1 cellular context compared by ENCODE assay signal in the genomic region with DNA sequence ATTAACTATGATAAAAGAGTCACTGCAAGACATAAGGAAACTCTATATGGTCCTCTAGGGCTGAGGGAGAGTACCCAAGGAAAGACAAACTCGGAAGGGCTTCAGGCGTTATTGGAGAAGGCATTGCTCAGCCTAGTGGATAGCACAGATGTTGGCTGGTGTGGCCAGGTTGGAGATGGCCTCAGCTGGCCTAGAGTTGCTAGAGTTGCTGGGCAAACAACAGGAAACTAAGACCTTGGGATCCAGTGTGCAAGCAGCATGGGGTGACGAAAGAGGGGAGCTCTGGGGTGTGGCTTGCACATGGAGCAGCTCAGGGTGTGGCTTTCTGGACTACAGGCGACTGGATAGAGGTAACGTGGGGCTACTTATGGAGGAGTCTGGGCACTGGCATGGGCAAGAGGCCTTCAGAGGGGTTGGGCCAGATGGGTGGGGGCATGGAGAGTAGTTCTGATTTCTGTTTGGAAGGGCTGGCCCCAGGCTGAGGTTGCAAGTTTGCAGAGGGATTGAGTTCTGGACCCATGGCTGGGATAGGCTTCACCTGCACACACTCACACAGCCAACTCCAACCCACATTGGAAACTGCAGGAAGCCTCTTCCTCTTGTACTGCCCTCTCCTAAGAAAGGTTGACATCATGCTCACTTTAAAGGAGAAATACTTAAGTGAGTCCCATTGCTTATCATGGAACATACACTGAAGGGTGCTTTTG.
A peak's percentile ranks its signal among the peaks of the same experiment; 100 is the strongest.
TF ChIP-seq lines count a peak whose summit lies in the region.

No MANE protein-coding gene starts in this region.

TF ChIP-seq in HepG2, 621 proteins besides CTCF, POLR2A, EP300 and RAD21 (continued from another document and continues in another):
- TF ChIP-seq, protein P1, sequence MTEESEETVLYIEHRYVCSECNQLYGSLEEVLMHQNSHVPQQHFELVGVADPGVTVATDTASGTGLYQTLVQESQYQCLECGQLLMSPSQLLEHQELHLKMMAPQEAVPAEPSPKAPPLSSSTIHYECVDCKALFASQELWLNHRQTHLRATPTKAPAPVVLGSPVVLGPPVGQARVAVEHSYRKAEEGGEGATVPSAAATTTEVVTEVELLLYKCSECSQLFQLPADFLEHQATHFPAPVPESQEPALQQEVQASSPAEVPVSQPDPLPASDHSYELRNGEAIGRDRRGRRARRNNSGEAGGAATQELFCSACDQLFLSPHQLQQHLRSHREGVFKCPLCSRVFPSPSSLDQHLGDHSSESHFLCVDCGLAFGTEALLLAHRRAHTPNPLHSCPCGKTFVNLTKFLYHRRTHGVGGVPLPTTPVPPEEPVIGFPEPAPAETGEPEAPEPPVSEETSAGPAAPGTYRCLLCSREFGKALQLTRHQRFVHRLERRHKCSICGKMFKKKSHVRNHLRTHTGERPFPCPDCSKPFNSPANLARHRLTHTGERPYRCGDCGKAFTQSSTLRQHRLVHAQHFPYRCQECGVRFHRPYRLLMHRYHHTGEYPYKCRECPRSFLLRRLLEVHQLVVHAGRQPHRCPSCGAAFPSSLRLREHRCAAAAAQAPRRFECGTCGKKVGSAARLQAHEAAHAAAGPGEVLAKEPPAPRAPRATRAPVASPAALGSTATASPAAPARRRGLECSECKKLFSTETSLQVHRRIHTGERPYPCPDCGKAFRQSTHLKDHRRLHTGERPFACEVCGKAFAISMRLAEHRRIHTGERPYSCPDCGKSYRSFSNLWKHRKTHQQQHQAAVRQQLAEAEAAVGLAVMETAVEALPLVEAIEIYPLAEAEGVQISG (CRISPR knock-in tag; IDR thresholded peaks at IDR 0.05) = peak; percentile 44
- TF ChIP-seq, protein P2, sequence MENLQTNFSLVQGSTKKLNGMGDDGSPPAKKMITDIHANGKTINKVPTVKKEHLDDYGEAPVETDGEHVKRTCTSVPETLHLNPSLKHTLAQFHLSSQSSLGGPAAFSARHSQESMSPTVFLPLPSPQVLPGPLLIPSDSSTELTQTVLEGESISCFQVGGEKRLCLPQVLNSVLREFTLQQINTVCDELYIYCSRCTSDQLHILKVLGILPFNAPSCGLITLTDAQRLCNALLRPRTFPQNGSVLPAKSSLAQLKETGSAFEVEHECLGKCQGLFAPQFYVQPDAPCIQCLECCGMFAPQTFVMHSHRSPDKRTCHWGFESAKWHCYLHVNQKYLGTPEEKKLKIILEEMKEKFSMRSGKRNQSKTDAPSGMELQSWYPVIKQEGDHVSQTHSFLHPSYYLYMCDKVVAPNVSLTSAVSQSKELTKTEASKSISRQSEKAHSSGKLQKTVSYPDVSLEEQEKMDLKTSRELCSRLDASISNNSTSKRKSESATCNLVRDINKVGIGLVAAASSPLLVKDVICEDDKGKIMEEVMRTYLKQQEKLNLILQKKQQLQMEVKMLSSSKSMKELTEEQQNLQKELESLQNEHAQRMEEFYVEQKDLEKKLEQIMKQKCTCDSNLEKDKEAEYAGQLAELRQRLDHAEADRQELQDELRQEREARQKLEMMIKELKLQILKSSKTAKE (CRISPR knock-in tag; IDR thresholded peaks at IDR 0.05; ENCODE audit: borderline replicate concordance) = peak; percentile 10; the same call in 1 of the 2 replicates
- TF ChIP-seq ZNF556 (CRISPR knock-in tag; IDR thresholded peaks at IDR 0.05; ENCODE audit: borderline replicate concordance) (no peak; the same call in 1 of the 2 replicates), ZNF232 (CRISPR knock-in tag; IDR thresholded peaks at IDR 0.05; ENCODE audit: borderline replicate concordance) (no peak), KMT2B (CRISPR knock-in tag; IDR thresholded peaks at IDR 0.05) (no peak; the same call in 1 of the 2 replicates), SIX1 (CRISPR knock-in tag; IDR thresholded peaks at IDR 0.05; ENCODE audit: borderline replicate concordance) (no peak), ZNF460 (CRISPR knock-in tag; IDR thresholded peaks at IDR 0.05; ENCODE audit: borderline replicate concordance) (no peak), ZSCAN20 (CRISPR knock-in tag; IDR thresholded peaks at IDR 0.05; ENCODE audit: borderline replicate concordance) (no peak), ZNF629 (CRISPR knock-in tag; conservative IDR thresholded peaks at IDR 0.05) (peak; percentile 37; the same call in 1 of the 2 replicates), PHF21A (CRISPR knock-in tag; IDR thresholded peaks at IDR 0.05) (no peak), BRD4 (CRISPR knock-in tag; IDR thresholded peaks at IDR 0.05) (no peak), TRIM24 (CRISPR knock-in tag; IDR thresholded peaks at IDR 0.05) (no peak), JUNB (CRISPR knock-in tag; IDR thresholded peaks at IDR 0.05; ENCODE audit: borderline replicate concordance) (0 out of 2 replicates have a peak, but pooled peaks have one; percentile 44), ZSCAN29 (CRISPR knock-in tag; conservative IDR thresholded peaks at IDR 0.05) (no peak; the same call in 1 of the 2 replicates), ZC3H13 (CRISPR knock-in tag; IDR thresholded peaks at IDR 0.05) (peak; percentile 99), TBP (CRISPR knock-in tag; IDR thresholded peaks at IDR 0.05) (no peak), TGIF2 (CRISPR knock-in tag; IDR thresholded peaks at IDR 0.05) (no peak), JARID2 (CRISPR knock-in tag; IDR thresholded peaks at IDR 0.05; ENCODE audit: insufficient replicate concordance) (no peak), ZNF256 (CRISPR knock-in tag; conservative IDR thresholded peaks at IDR 0.05) (no peak), ZNF329 (CRISPR knock-in tag; IDR thresholded peaks at IDR 0.05; ENCODE audit: low read depth) (0 out of 2 replicates have a peak, but pooled peaks have one; percentile 42), ATRX (CRISPR knock-in tag; IDR thresholded peaks at IDR 0.05; ENCODE audit: borderline replicate concordance) (no peak), SMAD9 (CRISPR knock-in tag; IDR thresholded peaks at IDR 0.05) (no peak), KLF9 (CRISPR knock-in tag; IDR thresholded peaks at IDR 0.05; ENCODE audit: low read depth) (no peak; the same call in 1 of the 2 replicates), ZZZ3 (CRISPR knock-in tag; IDR thresholded peaks at IDR 0.05; ENCODE audit: borderline replicate concordance) (no peak), ZIK1 (CRISPR knock-in tag; IDR thresholded peaks at IDR 0.05; ENCODE audit: borderline replicate concordance, low read depth) (peak; percentile 38; the same call in 1 of the 2 replicates), PTBP1 (IDR thresholded peaks at IDR 0.05; ENCODE audit: low read depth, low read length, poor library complexity, severe bottlenecking) (no peak), ZNF468 (CRISPR knock-in tag; IDR thresholded peaks at IDR 0.05) (no peak; the same call in 1 of the 2 replicates), NCOR1 (IDR thresholded peaks at IDR 0.05; ENCODE audit: borderline replicate concordance, low read length) (no peak)
- TF ChIP-seq, protein P3, sequence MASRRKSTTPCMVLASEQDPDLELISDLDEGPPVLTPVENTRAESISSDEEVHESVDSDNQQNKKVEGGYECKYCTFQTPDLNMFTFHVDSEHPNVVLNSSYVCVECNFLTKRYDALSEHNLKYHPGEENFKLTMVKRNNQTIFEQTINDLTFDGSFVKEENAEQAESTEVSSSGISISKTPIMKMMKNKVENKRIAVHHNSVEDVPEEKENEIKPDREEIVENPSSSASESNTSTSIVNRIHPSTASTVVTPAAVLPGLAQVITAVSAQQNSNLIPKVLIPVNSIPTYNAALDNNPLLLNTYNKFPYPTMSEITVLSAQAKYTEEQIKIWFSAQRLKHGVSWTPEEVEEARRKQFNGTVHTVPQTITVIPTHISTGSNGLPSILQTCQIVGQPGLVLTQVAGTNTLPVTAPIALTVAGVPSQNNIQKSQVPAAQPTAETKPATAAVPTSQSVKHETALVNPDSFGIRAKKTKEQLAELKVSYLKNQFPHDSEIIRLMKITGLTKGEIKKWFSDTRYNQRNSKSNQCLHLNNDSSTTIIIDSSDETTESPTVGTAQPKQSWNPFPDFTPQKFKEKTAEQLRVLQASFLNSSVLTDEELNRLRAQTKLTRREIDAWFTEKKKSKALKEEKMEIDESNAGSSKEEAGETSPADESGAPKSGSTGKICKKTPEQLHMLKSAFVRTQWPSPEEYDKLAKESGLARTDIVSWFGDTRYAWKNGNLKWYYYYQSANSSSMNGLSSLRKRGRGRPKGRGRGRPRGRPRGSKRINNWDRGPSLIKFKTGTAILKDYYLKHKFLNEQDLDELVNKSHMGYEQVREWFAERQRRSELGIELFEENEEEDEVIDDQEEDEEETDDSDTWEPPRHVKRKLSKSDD (CRISPR knock-in tag; IDR thresholded peaks at IDR 0.05; ENCODE audit: low read depth) = no peak
- TF ChIP-seq, protein P4, sequence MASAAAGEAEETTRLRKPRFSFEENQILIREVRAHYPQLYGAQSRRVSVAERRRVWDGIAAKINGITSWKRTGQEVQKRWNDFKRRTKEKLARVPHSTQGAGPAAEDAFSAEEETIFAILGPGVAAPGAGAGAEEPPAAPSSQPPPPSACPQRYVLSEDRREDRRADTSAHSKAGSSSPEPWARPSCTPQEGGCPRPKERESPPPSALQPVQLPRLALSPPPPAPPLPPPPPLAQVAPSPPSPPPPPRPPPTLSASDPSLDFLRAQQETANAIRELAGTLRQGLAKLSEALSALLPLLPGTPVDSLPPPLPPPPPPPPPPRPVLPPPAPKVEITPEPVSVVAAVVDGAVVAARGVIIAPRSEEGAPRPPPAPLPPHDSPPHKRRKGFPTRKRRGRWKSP (CRISPR knock-in tag; IDR thresholded peaks at IDR 0.05) = no peak
- TF ChIP-seq, protein P5, sequence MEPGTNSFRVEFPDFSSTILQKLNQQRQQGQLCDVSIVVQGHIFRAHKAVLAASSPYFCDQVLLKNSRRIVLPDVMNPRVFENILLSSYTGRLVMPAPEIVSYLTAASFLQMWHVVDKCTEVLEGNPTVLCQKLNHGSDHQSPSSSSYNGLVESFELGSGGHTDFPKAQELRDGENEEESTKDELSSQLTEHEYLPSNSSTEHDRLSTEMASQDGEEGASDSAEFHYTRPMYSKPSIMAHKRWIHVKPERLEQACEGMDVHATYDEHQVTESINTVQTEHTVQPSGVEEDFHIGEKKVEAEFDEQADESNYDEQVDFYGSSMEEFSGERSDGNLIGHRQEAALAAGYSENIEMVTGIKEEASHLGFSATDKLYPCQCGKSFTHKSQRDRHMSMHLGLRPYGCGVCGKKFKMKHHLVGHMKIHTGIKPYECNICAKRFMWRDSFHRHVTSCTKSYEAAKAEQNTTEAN (CRISPR knock-in tag; conservative IDR thresholded peaks at IDR 0.05) = peak; percentile 94
- TF ChIP-seq, protein P6, sequence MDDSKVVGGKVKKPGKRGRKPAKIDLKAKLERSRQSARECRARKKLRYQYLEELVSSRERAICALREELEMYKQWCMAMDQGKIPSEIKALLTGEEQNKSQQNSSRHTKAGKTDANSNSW (CRISPR knock-in tag; IDR thresholded peaks at IDR 0.05; ENCODE audit: borderline replicate concordance) = no peak; the same call in 1 of the 2 replicates
- TF ChIP-seq, protein P7, sequence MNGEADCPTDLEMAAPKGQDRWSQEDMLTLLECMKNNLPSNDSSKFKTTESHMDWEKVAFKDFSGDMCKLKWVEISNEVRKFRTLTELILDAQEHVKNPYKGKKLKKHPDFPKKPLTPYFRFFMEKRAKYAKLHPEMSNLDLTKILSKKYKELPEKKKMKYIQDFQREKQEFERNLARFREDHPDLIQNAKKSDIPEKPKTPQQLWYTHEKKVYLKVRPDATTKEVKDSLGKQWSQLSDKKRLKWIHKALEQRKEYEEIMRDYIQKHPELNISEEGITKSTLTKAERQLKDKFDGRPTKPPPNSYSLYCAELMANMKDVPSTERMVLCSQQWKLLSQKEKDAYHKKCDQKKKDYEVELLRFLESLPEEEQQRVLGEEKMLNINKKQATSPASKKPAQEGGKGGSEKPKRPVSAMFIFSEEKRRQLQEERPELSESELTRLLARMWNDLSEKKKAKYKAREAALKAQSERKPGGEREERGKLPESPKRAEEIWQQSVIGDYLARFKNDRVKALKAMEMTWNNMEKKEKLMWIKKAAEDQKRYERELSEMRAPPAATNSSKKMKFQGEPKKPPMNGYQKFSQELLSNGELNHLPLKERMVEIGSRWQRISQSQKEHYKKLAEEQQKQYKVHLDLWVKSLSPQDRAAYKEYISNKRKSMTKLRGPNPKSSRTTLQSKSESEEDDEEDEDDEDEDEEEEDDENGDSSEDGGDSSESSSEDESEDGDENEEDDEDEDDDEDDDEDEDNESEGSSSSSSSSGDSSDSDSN (CRISPR knock-in tag; IDR thresholded peaks at IDR 0.05) = peak; percentile 57; the same call in 1 of the 2 replicates
- TF ChIP-seq, protein P8, sequence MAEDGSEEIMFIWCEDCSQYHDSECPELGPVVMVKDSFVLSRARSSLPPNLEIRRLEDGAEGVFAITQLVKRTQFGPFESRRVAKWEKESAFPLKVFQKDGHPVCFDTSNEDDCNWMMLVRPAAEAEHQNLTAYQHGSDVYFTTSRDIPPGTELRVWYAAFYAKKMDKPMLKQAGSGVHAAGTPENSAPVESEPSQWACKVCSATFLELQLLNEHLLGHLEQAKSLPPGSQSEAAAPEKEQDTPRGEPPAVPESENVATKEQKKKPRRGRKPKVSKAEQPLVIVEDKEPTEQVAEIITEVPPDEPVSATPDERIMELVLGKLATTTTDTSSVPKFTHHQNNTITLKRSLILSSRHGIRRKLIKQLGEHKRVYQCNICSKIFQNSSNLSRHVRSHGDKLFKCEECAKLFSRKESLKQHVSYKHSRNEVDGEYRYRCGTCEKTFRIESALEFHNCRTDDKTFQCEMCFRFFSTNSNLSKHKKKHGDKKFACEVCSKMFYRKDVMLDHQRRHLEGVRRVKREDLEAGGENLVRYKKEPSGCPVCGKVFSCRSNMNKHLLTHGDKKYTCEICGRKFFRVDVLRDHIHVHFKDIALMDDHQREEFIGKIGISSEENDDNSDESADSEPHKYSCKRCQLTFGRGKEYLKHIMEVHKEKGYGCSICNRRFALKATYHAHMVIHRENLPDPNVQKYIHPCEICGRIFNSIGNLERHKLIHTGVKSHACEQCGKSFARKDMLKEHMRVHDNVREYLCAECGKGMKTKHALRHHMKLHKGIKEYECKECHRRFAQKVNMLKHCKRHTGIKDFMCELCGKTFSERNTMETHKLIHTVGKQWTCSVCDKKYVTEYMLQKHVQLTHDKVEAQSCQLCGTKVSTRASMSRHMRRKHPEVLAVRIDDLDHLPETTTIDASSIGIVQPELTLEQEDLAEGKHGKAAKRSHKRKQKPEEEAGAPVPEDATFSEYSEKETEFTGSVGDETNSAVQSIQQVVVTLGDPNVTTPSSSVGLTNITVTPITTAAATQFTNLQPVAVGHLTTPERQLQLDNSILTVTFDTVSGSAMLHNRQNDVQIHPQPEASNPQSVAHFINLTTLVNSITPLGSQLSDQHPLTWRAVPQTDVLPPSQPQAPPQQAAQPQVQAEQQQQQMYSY (CRISPR knock-in tag; IDR thresholded peaks at IDR 0.05) = no peak
